In the genomic region with DNA sequence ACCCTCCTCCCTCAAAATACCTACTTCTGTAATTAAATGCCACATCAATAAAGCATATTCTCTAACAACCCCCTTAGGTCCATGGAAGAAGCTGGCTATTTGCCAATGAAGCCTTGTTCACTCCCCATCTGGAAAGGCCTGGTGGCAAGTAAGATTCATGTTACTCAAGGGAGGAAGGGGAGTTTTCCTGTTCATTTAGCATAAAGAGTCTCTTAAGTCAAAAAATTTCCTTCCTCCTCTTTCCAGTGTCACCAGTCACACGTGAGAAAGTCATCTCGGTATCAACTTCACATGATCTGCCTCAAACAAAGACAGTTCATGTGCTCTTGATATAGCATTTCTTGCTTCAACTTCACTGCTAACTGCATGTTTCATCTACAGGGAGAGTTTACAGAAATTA, we compare ENCODE assay signal across 25 cellular contexts. TPM values are rescaled to one million over a fixed set of nuclear protein-coding genes. Genes with fewer than 3 reads are reported as not detected.
DNase-seq lines count a peak whose midpoint lies in the region; FAIRE-seq and TF ChIP-seq lines count a peak whose summit lies in the region.
"Had no signal": no experiment of that assay in that cellular context is flagged by ENCODE, and none has a peak within 500 bp of the region (broad histone marks: within the 10 kb centered on the region; RNA-seq: fewer than 3 reads in every experiment).

No MANE protein-coding gene starts in this region.

- no peaks in the 10 kb centered on the region for H3K27me3 ChIP-seq in sigmoid colon
- H3K27me3 ChIP-seq: ovary had no signal

- no peak for TF ChIP-seq CTCF in sigmoid colon (IDR thresholded peaks at IDR 0.05)

- intact Hi-C loops in sigmoid colon (cut with DNase I): loop anchor here (10.0 kb wide), 1 partner anchor 411 kb away; the partner anchor contains the start of gene INSL6

- no peaks in the 10 kb centered on the region for H3K4me1 ChIP-seq in sigmoid colon

- TF ChIP-seq POLR2A in H54 (IDR thresholded peaks at IDR 0.05; ENCODE audit: low read depth, low read length) (no peak), sigmoid colon (IDR thresholded peaks at IDR 0.05) (no peak)

- 44 to 88% methylated on average over 2 of the region's 2 CpGs for WGBS in sigmoid colon, 2 donors

- no peaks in the 10 kb centered on the region for H3K36me3 ChIP-seq in sigmoid colon
- H3K36me3 ChIP-seq: ovary had no signal

- no peak overlapping the region for H3K4me3 ChIP-seq in sigmoid colon
- H3K4me3 ChIP-seq: hepatocyte, ovary had no signal

- H3K9me3 ChIP-seq in sigmoid colon: no peaks in the 10 kb centered on the region
- H3K9me3 ChIP-seq: ovary had no signal

- FAIRE-seq in H54 (lab: Jason Lieb, UNC): peak; percentile 30
- FAIRE-seq: frontal cortex had no signal

- H3K27ac ChIP-seq in sigmoid colon: no peak overlapping the region
- H3K27ac ChIP-seq: hepatocyte, ovary had no signal

- DNase-seq in NCI-H1105 treated with DMSO at 0.1 percent for 48 hours (lab: John Stamatoyannopoulos, UW) (peak; percentile 17), NCI-H1105 (lab: John Stamatoyannopoulos, UW) (no peak), H54 (ENCODE audit: insufficient read length, low spot score) (no peak), OCI-M1 (lab: John Stamatoyannopoulos, UW) (peak; percentile 84), left kidney (ENCODE audit: low read depth, low spot score) (peak; percentile 65), sigmoid colon (no peak), iPS-NIHi7 (ENCODE audit: extremely low spot score) (no peak), NCI-H1092 treated with DMSO at 0.1 percent for 48 hours (lab: John Stamatoyannopoulos, UW) (no peak)
- DNase-seq: 8988T; activated CD4-positive, CD25-positive, alpha-beta regulatory T cell treated with anti-CD3 and anti-CD28 coated beads, Interleukin-2, amount 50 U/mL, for 72 hours; activated CD8-positive, alpha-beta T cell treated with anti-CD3 and anti-CD28 coated beads for 36 hours; activated gamma-delta T cell; activated T-cell treated with anti-CD3 and anti-CD28 coated beads for 4 hours; AML-193; Calu3; effector CD4-positive, alpha-beta T cell; EL; erythroblast; NCI-H1417 treated with DMSO at 0.1 percent for 48 hours; NCI-H524 treated with DMSO at 0.1 percent for 48 hours; ovary; stimulated activated CD4-positive, alpha-beta T cell treated with anti-CD3 and anti-CD28 coated beads, Interleukin-4, amount 100 ng/mL, for 1 hour; stimulated activated naive CD4-positive, alpha-beta T cell had no signal

- no peak for TF ChIP-seq EP300 in sigmoid colon (IDR thresholded peaks at IDR 0.05)

RNA-seq across cellular contexts. Expression of gene RIC1, which starts 32.7 kb away (rescaled TPM):
- 10 to 100 TPM; 29.1 to 44.3 (median 32.3) TPM for total RNA-seq in sigmoid colon
- polyA plus RNA-seq in sigmoid colon: 1 to 10 TPM; 3.0 to 6.3 (median 4.2) TPM

Comparison
In these comparisons a context has a peak if more than half of its experiments do, and no peak if none do; other contexts are left out.
1. DNase-seq: peak in NCI-H1105 treated with DMSO at 0.1 percent for 48 hours (single experiment), OCI-M1 (single experiment) and left kidney (single experiment); none in NCI-H1105 (single experiment), H54 (single experiment), sigmoid colon (single experiment), iPS-NIHi7 (single experiment) and NCI-H1092 treated with DMSO at 0.1 percent for 48 hours (single experiment).